In genomic region chr1:38475624-38476005, GRCh38 we compare ENCODE assay signal across 12 cellular contexts.
DNase-seq lines count a peak whose midpoint lies in the region; ATAC-seq and TF ChIP-seq lines count a peak whose summit lies in the region.
"Had no signal": no experiment of that assay in that cellular context is flagged by ENCODE, and none has a peak within 500 bp of the region (broad histone marks: within the 10 kb centered on the region; RNA-seq: fewer than 3 reads in every experiment).

No MANE protein-coding gene starts in this region.

- H3K36me3 Mint-ChIP-seq in IgD-negative memory B cell (peaks cover 1% of the 10 kb centered on the region), osteocyte (ENCODE audit: unreplicated experiment) (no peaks in the 10 kb centered on the region)

- H3K9me3 Mint-ChIP-seq in IgD-negative memory B cell (peaks cover 2 to 14% (median 7%) of the 10 kb centered on the region in 3 donors), osteocyte (ENCODE audit: unreplicated experiment) (peaks cover 7% of the 10 kb centered on the region)

- ATAC-seq in GM18498 (IDR thresholded peaks at IDR 0.05; ENCODE audit: unreplicated experiment): peak; percentile 5
- no peak for ATAC-seq in HG02981 (IDR thresholded peaks at IDR 0.05; ENCODE audit: unreplicated experiment)

- H3K4me3 Mint-ChIP-seq in IgD-negative memory B cell (peak overlapping the region; percentile 87 to 96 (median 92)), osteocyte (ENCODE audit: unreplicated experiment) (no peak overlapping the region)

- intact Hi-C loops in posterior cingulate gyrus (cut with DNase I): no loop called here

- H3K27ac Mint-ChIP-seq in IgD-negative memory B cell: peak overlapping the region; percentile 94 to 99 (median 97)
- no peak overlapping the region for H3K27ac Mint-ChIP-seq in osteocyte (ENCODE audit: unreplicated experiment)

- no peak for TF ChIP-seq CTCF in osteocyte (IDR thresholded peaks at IDR 0.05)

- H3K4me1 Mint-ChIP-seq in IgD-negative memory B cell: peaks cover 31 to 48% (median 32%) of the 10 kb centered on the region in 3 donors
- H3K4me1 Mint-ChIP-seq in osteocyte (ENCODE audit: unreplicated experiment): peaks cover 9% of the 10 kb centered on the region

- DNase-seq in germinal center (ENCODE audit: low spot score) (peak; percentile 19), osteocyte (ENCODE audit: extremely low spot score, unreplicated experiment) (peak; percentile 53), 8988T (no peak), posterior cingulate gyrus (no peak), NCI-H2227 treated with DMSO at 0.1 percent for 48 hours (lab: John Stamatoyannopoulos, UW) (no peak)
- DNase-seq: activated CD4-positive, CD25-positive, alpha-beta regulatory T cell; activated T-cell treated with anti-CD3 and anti-CD28 coated beads, Interleukin-2, amount 50 U/mL, for 48 hours; NCI-H510A; SHP77 had no signal

- no peaks in the 10 kb centered on the region for H3K27me3 Mint-ChIP-seq in IgD-negative memory B cell
- H3K27me3 Mint-ChIP-seq in osteocyte (ENCODE audit: unreplicated experiment): peaks cover 24% of the 10 kb centered on the region

Comparison
In these comparisons a context has a peak if more than half of its experiments do, and no peak if none do; other contexts are left out.
1. DNase-seq: peak in germinal center (single experiment) and osteocyte (single experiment); none in 8988T (single experiment), posterior cingulate gyrus (0 of 10) and NCI-H2227 treated with DMSO at 0.1 percent for 48 hours (single experiment).